Comparison of ENCODE assay signal across 15 cellular contexts in the genomic region with DNA sequence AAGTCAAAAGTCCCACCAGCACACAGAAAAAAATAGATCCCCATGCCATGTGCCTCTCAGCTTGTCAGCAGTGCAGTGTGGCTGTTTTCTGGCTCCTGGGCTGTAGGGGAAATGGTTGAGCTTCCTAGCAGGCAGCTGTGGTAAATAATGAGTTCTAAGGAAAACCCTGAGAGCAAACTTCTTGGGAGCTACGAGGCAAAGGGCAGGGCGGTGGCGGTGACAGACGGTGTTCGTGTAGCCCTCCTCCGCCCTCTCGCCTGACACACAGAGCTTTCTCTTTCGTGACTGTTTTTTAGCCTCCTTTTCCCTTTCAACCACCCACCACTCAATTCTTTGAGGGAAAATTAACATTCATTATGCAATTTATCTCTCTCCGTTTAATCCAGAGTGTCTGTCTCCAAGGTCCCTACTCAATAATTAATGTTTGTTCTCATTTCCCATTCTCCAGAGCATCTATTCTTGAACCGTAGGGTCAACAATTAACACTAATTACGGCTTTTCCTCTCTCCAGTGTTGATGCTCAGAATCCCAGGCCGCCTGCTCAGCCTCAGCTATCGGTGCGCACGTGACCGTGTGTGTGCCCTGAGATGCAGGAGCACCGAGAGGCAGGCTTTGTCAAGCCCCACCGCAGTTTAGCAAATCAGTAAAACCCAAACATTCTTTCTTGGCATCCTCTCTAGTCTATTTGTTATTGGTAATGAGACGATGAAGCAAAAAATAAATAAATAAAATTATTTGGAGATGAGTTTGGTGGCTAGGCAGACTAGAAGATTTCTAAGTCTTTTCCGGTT.
DNase-seq lines count a peak whose midpoint lies in the region.
"Had no signal": no experiment of that assay in that cellular context is flagged by ENCODE, and none has a peak within 500 bp of the region (broad histone marks: within the 10 kb centered on the region; RNA-seq: fewer than 3 reads in every experiment).

No MANE protein-coding gene starts in this region.

- DNase-seq in T-helper 1 cell: no peak
- DNase-seq in NCI-H748 treated with DMSO at 0.1 percent for 48 hours (lab: John Stamatoyannopoulos, UW): peak; percentile 91
- peak in 41 of 42 donors; percentile 26 to 84 (median 59) for DNase-seq in head of caudate nucleus
- DNase-seq in retina: peak; percentile 72
- no peak for DNase-seq in activated CD4-positive, alpha-beta T cell treated with anti-CD3 and anti-CD28 coated beads, Interleukin-2, amount 50 U/mL, for 1 hour
- no peak for DNase-seq in stimulated activated CD4-positive, alpha-beta T cell treated with anti-CD3 and anti-CD28 coated beads, Interleukin-15, amount 100 ng/mL, for 24 hours
- no peak for DNase-seq in activated CD4-positive, alpha-beta T cell treated with anti-CD3 and anti-CD28 coated beads, Interleukin-2, amount 50 U/mL, for 48 hours
- DNase-seq: effector CD4-positive, alpha-beta T cell; gastrocnemius medialis; NCI-H510A treated with DMSO at 0.1 percent for 48 hours; SHP77 treated with DMSO at 0.1 percent for 48 hours; stimulated activated CD4-positive, alpha-beta T cell treated with anti-CD3 and anti-CD28 coated beads, Interleukin-12 subunit alpha, Interleukin-12 subunit beta, amount 100 ng/mL, for 4 hours; upper lobe of right lung had no signal

- H3K9me3 Mint-ChIP-seq in T-helper 1 cell treated with Interleukin-12 subunit alpha and Interleukin-12 subunit beta and Interleukin-4 antibody, amounts not matched to agents 30 μg/mL and 1 μg/mL, for 36 hours: no peaks in the 10 kb centered on the region
- H3K9me3 Mint-ChIP-seq: natural killer cell treated with Interleukin-12 subunit alpha and Interleukin-12 subunit beta and Interleukin-15 and Interleukin-18, amount 100 ng/mL, for 72 hours had no signal

- H3K4me3 Mint-ChIP-seq in T-helper 1 cell treated with Interleukin-12 subunit alpha and Interleukin-12 subunit beta and Interleukin-4 antibody, amounts not matched to agents 30 μg/mL and 1 μg/mL, for 36 hours: no peak overlapping the region
- H3K4me3 Mint-ChIP-seq: natural killer cell treated with Interleukin-12 subunit alpha and Interleukin-12 subunit beta and Interleukin-15 and Interleukin-18, amount 100 ng/mL, for 72 hours had no signal

- no peaks in the 10 kb centered on the region for H3K36me3 Mint-ChIP-seq in T-helper 1 cell treated with Interleukin-12 subunit alpha and Interleukin-12 subunit beta and Interleukin-4 antibody, amounts not matched to agents 30 μg/mL and 1 μg/mL, for 36 hours (ENCODE audit: low read depth)
- H3K36me3 Mint-ChIP-seq: natural killer cell treated with Interleukin-12 subunit alpha and Interleukin-12 subunit beta and Interleukin-15 and Interleukin-18, amount 100 ng/mL, for 72 hours had no signal

- H3K27ac Mint-ChIP-seq in T-helper 1 cell treated with Interleukin-12 subunit alpha and Interleukin-12 subunit beta and Interleukin-4 antibody, amounts not matched to agents 30 μg/mL and 1 μg/mL, for 36 hours: peak overlapping the region; percentile 11
- H3K27ac Mint-ChIP-seq: natural killer cell treated with Interleukin-12 subunit alpha and Interleukin-12 subunit beta and Interleukin-15 and Interleukin-18, amount 100 ng/mL, for 72 hours had no signal

- intact Hi-C loops in head of caudate nucleus (cut with DNase I): no loop called here

- H3K27me3 Mint-ChIP-seq in T-helper 1 cell treated with Interleukin-12 subunit alpha and Interleukin-12 subunit beta and Interleukin-4 antibody, amounts not matched to agents 30 μg/mL and 1 μg/mL, for 36 hours (ENCODE audit: low read depth): peaks cover 1% of the 10 kb centered on the region

- peaks cover 5% of the 10 kb centered on the region for H3K4me1 Mint-ChIP-seq in T-helper 1 cell treated with Interleukin-12 subunit alpha and Interleukin-12 subunit beta and Interleukin-4 antibody, amounts not matched to agents 30 μg/mL and 1 μg/mL, for 36 hours (ENCODE audit: low read depth)

Comparison
In these comparisons a context has a peak if more than half of its experiments do, and no peak if none do; other contexts are left out.
1. DNase-seq: peak in NCI-H748 treated with DMSO at 0.1 percent for 48 hours (single experiment), head of caudate nucleus (41 of 42) and retina (single experiment); none in T-helper 1 cell (0 of 5), activated CD4-positive, alpha-beta T cell treated with anti-CD3 and anti-CD28 coated beads, Interleukin-2, amount 50 U/mL, for 1 hour (single experiment), stimulated activated CD4-positive, alpha-beta T cell treated with anti-CD3 and anti-CD28 coated beads, Interleukin-15, amount 100 ng/mL, for 24 hours (single experiment) and activated CD4-positive, alpha-beta T cell treated with anti-CD3 and anti-CD28 coated beads, Interleukin-2, amount 50 U/mL, for 48 hours (0 of 2).